21 cellular contexts compared by ENCODE assay signal in genomic region chr17:42784361-42784760, GRCh38. TPM values are rescaled to one million over a fixed set of nuclear protein-coding genes. Genes with fewer than 3 reads are reported as not detected.
DNase-seq lines count a peak whose midpoint lies in the region; ATAC-seq, FAIRE-seq and TF ChIP-seq lines count a peak whose summit lies in the region.
"Had no signal": no experiment of that assay in that cellular context is flagged by ENCODE, and none has a peak within 500 bp of the region (broad histone marks: within the 10 kb centered on the region; RNA-seq: fewer than 3 reads in every experiment).

No MANE protein-coding gene starts in this region.

- POLR2A ChIA-PET in GM12878 (lab: Charles Lee), result interaction anchor here (0.5 kb wide), 1 partner anchor 193 kb away, joined by 4 read pairs; no protein-coding TSS in a partner anchor
- POLR2A ChIA-PET in HEK293T (lab: Yijun Ruan, JAX), result no interaction called here

- no peak for TF ChIP-seq EP300 in GM12878 (IDR thresholded peaks at IDR 0.05; ENCODE audit: borderline replicate concordance in 1 of 2, control insufficient read depth in 1 of 2, low read depth in 2 of 2, low read length in 2 of 2)

- peaks cover 0 to under 1% of the 10 kb centered on the region in 2 experiments; a peak in 2 of 4 replicates for H3K36me3 ChIP-seq in GM12878 (ENCODE audit: control insufficient read depth in 2 of 2, insufficient read depth in 2 of 2, low read length in 1 of 2)
- peaks cover under 1% of the 10 kb centered on the region in 2 experiments for H3K36me3 ChIP-seq in trophoblast cell (ENCODE audit: control insufficient read depth in 1 of 2, insufficient read depth in 2 of 2, low read length in 2 of 2)

- H3K9me3 ChIP-seq in GM12878 (replicated peaks; ENCODE audit: control insufficient read depth, insufficient read depth, low read length) (no peaks in the 10 kb centered on the region; the same call in 2 of the 3 replicates), trophoblast cell (ENCODE audit: insufficient read depth, low read depth, low read length) (no peaks in the 10 kb centered on the region)
- H3K9me3 ChIP-seq: spleen, thyroid gland had no signal

- no peak for TF ChIP-seq CTCF in GM12878 (IDR thresholded peaks at IDR 0.05 in 2 of 3, conservative IDR thresholded peaks at IDR 0.05 in 1 of 3; ENCODE audit: control insufficient read depth in 2 of 3, extremely low read depth in 1 of 3, insufficient read depth in 1 of 3, low read depth in 3 of 3, low read length in 3 of 3)

- H3K4me1 ChIP-seq in GM12878 (ENCODE audit: control insufficient read depth, insufficient read depth, low read length), result no peaks in the 10 kb centered on the region
- peaks cover 24 to 29% of the 10 kb centered on the region in 2 experiments for H3K4me1 ChIP-seq in trophoblast cell (ENCODE audit: control insufficient read depth in 1 of 2, insufficient read depth in 2 of 2, low read length in 2 of 2)

- DNase-seq in NOMO-1 (lab: John Stamatoyannopoulos, UW; ENCODE audit: unreplicated experiment in 2 of 2), result peak; percentile 10 to 15
- DNase-seq in NOMO-1 treated with dmso at 0.1 percent for 144 hours (lab: John Stamatoyannopoulos, UW; ENCODE audit: unreplicated experiment), result no peak
- DNase-seq in GM12878 (ENCODE audit: low read depth, low spot score), result no peak
- DNase-seq in trophoblast cell, result no peak
- no peak for DNase-seq in HEK293T (ENCODE audit: extremely low spot score)
- DNase-seq: activated effector memory CD4-positive, alpha-beta T cell treated with Interleukin-2 at 50 U/mL for 16 hours; caudate nucleus; GF-D8; NCI-H1417; NCI-H526 treated with DMSO at 0.1 percent for 48 hours; OCI-M1; spleen; T1000; thyroid gland had no signal

- no peak for TF ChIP-seq RAD21 in GM12878 (IDR thresholded peaks at IDR 0.05; ENCODE audit: insufficient read depth, low read depth, low read length)

- CTCF ChIA-PET in GM12878 (lab: Yijun Ruan, JAX) (no interaction called here), HEK293T (lab: Yijun Ruan, JAX) (no interaction called here)

- no TSS peak for BruUV-seq in GM12878 (replicated peaks; lab: Mats Ljungman, UMichigan)

- no peak overlapping the region for H4K8ac ChIP-seq in trophoblast cell (ENCODE audit: low read depth, low read length)

- peaks cover 7 to 21% of the 10 kb centered on the region in 2 experiments for H3K27me3 ChIP-seq in GM12878 (replicated peaks in 1 of 2; ENCODE audit: control insufficient read depth in 2 of 2, insufficient read depth in 2 of 2, low read length in 1 of 2)
- peaks cover 9% of the 10 kb centered on the region for H3K27me3 ChIP-seq in trophoblast cell (ENCODE audit: insufficient read depth, low read length)

- H2AK5ac ChIP-seq in trophoblast cell (ENCODE audit: low read length), result peak overlapping the region; percentile 40

- no peak overlapping the region for H2AFZ ChIP-seq in GM12878 (ENCODE audit: control insufficient read depth, low read depth, low read length)
- no peak overlapping the region for H2AFZ ChIP-seq in trophoblast cell (ENCODE audit: insufficient read depth, low read length, poor library complexity)

- no peaks in the 10 kb centered on the region for H3K79me2 ChIP-seq in GM12878 (ENCODE audit: control insufficient read depth, insufficient read depth, low read length)
- H3K79me2 ChIP-seq in trophoblast cell (ENCODE audit: control insufficient read depth, insufficient read depth, low read length, poor library complexity), result peaks cover 4% of the 10 kb centered on the region

- peaks cover 4% of the 10 kb centered on the region for H3K79me1 ChIP-seq in trophoblast cell (ENCODE audit: low read length)

- peak overlapping the region; percentile 46 for H2BK12ac ChIP-seq in trophoblast cell (ENCODE audit: low read length)

- H3K4me2 ChIP-seq in GM12878 (ENCODE audit: control insufficient read depth, insufficient read depth) (0 out of 2 replicates have a peak overlapping the region, but pooled peaks have one; percentile 9), trophoblast cell (ENCODE audit: low read length) (no peak overlapping the region)
- H3K4me2 ChIP-seq: KMS-11 had no signal

- H3K27ac ChIP-seq in GM12878 (ENCODE audit: control insufficient read depth, insufficient read depth) (no peak overlapping the region), trophoblast cell (ENCODE audit: low read depth, low read length) (no peak overlapping the region)
- H3K27ac ChIP-seq: 22Rv1, HL-60, KMS-11, spleen, thyroid gland had no signal

- SMC1A ChIA-PET in GM12878 (lab: Charles Lee; ENCODE audit: uncharacterized antibody, unreplicated experiment), result no interaction called here

- H3K18ac ChIP-seq in trophoblast cell (ENCODE audit: low read length), result no peak overlapping the region

- ATAC-seq in GM12878 (no peak), HG03439 (IDR thresholded peaks at IDR 0.05; ENCODE audit: unreplicated experiment) (no peak)

- in situ Hi-C loops in GM12878 (cut with MboI), result no loop called here

- H3K23ac ChIP-seq in trophoblast cell (ENCODE audit: low read length), result no peak overlapping the region

- RAD21 ChIA-PET in GM12878 (lab: Charles Lee; ENCODE audit: unreplicated experiment), result no interaction called here

- H2BK5ac ChIP-seq in trophoblast cell (ENCODE audit: low read depth, low read length, poor library complexity), result no peak overlapping the region

- no peak overlapping the region for H3K9ac ChIP-seq in GM12878 (ENCODE audit: control insufficient read depth, insufficient read depth, low read length)
- no peak overlapping the region for H3K9ac ChIP-seq in trophoblast cell (ENCODE audit: low read length)
- H3K9ac ChIP-seq: KMS-11 had no signal

- intact Hi-C loops in GM12878 (cut with micrococcal nuclease; ENCODE audit: unreplicated experiment), result no loop called here

- no peak overlapping the region for H3K4ac ChIP-seq in trophoblast cell (ENCODE audit: low read depth, low read length)

- H4K20me1 ChIP-seq in GM12878 (ENCODE audit: control insufficient read depth, insufficient read depth), result no peaks in the 10 kb centered on the region; the same call in 1 of the 2 replicates

- H4K91ac ChIP-seq in trophoblast cell (ENCODE audit: low read depth, low read length), result no peak overlapping the region

- 48% methylated on average over 25 of the region's 25 CpGs for WGBS in GM12878 (ENCODE audit: insufficient coverage, insufficient replicate concordance, low lambda C conversion rate, missing lambda C conversion rate)
- no CpG with 5 or more reads among the region's 25 CpGs for WGBS in trophoblast cell (ENCODE audit: extremely low coverage, insufficient coverage, insufficient read length)

- no peak overlapping the region for H3K14ac ChIP-seq in trophoblast cell (ENCODE audit: low read length)

- no peak overlapping the region for H4K12ac ChIP-seq in trophoblast cell (ENCODE audit: low read depth, low read length)

- no peak for TF ChIP-seq POLR2A in GM12878 (IDR thresholded peaks at IDR 0.05; ENCODE audit: low read depth, low read length)

- peak overlapping the region; percentile 24 for H2BK120ac ChIP-seq in trophoblast cell (ENCODE audit: insufficient read depth, low read length, poor library complexity)

- H3K4me3 ChIP-seq in GM12878 (no peak overlapping the region), trophoblast cell (ENCODE audit: low read depth, low read length) (no peak overlapping the region)
- H3K4me3 ChIP-seq: thyroid gland had no signal

- FAIRE-seq in GM12878 (lab: Jason Lieb, UNC), result no peak
- FAIRE-seq: islet of Langerhans had no signal

RNA-seq across cellular contexts. Expression of gene WNK4, which starts 4.0 kb away (rescaled TPM):
- 1.9 and 2.7 TPM in 2 replicates for total RNA-seq in GM12878 (2013; cell fraction: nucleolus; rRNA removed)
- 0.06 and 0.11 TPM in 2 replicates for total RNA-seq in GM12878 (2014; rRNA removed)
- total RNA-seq in GM12878 (2014; rRNA removed; fragmentation: Illumina TruSeq; extraction: Trizol), result not detected in 2 replicates
- total RNA-seq in GM12878 (2021), result 0.18 and 0.27 TPM in 2 replicates
- polyA plus RNA-seq in GM12878 (2011; ENCODE audit: low read depth), result not detected
- 0.27 and 0.29 TPM in 2 replicates for polyA plus RNA-seq in GM12878 (2011; rRNA removed)
- polyA plus RNA-seq in GM12878 (2011; cell fraction: cytosol; rRNA removed), result 0.19 and 0.32 TPM in 2 replicates
- polyA plus RNA-seq in GM12878 (2011; cell fraction: nucleus; rRNA removed), result 2.8 and 4.5 TPM in 2 replicates
- 0.11 and 0.13 TPM in 2 replicates for polyA plus RNA-seq in GM12878 (2012)
- not detected in 2 replicates for polyA plus RNA-seq in GM12878 (2014; fragmentation: Illumina TruSeq; extraction: Trizol)
- not detected for polyA plus RNA-seq in GM12878 (2014; fragmentation: Nextera tagmentation; extraction: Ambion mirVana)
- 0.13 and 0.88 TPM in 2 replicates for polyA plus RNA-seq in GM12878 (2014; rRNA removed)
- under 1 TPM in 1 of 2 experiments, not detected in 1; 0.07 TPM for polyA plus RNA-seq in GM12878 (2016; fragmentation: Nextera tagmentation; extraction: Ambion mirVana)
- 0.29 and 1.1 TPM in 2 replicates for polyA minus RNA-seq in GM12878 (2011; rRNA and poly(A)+ RNA removed)
- polyA minus RNA-seq in GM12878 (2011; cell fraction: cytosol; rRNA and poly(A)+ RNA removed), result 0.21 TPM in 1 of 2 replicates, not detected in the other
- 1.6 and 3.3 TPM in 2 replicates for polyA minus RNA-seq in GM12878 (2011; cell fraction: nucleus; rRNA and poly(A)+ RNA removed)
- 1.7 and 1.9 TPM in 2 replicates for polyA plus RNA-seq in trophoblast cell (2013)

RNA-seq across cellular contexts. Expression of gene VPS25, which starts 11.1 kb away (rescaled TPM):
- total RNA-seq in GM12878 (2013; cell fraction: nucleolus; rRNA removed), result 46.9 and 53.7 TPM in 2 replicates
- 112 and 117 TPM in 2 replicates for total RNA-seq in GM12878 (2014; rRNA removed)
- total RNA-seq in GM12878 (2014; rRNA removed; fragmentation: Illumina TruSeq; extraction: Trizol), result 100 and 111 TPM in 2 replicates
- 92.7 TPM in 2 replicates for total RNA-seq in GM12878 (2021)
- 53.9 TPM for polyA plus RNA-seq in GM12878 (2011; ENCODE audit: low read depth)
- 122 and 175 TPM in 2 replicates for polyA plus RNA-seq in GM12878 (2011; rRNA removed)
- 157 and 207 TPM in 2 replicates for polyA plus RNA-seq in GM12878 (2011; cell fraction: cytosol; rRNA removed)
- 107 and 130 TPM in 2 replicates for polyA plus RNA-seq in GM12878 (2011; cell fraction: nucleus; rRNA removed)
- polyA plus RNA-seq in GM12878 (2012), result 67.0 and 69.4 TPM in 2 replicates
- polyA plus RNA-seq in GM12878 (2014; fragmentation: Illumina TruSeq; extraction: Trizol), result 113 and 153 TPM in 2 replicates
- 100 to 1,000 TPM; 131 to 185 TPM for polyA plus RNA-seq in GM12878 (2014; fragmentation: Nextera tagmentation; extraction: Ambion mirVana)
- 113 and 118 TPM in 2 replicates for polyA plus RNA-seq in GM12878 (2014; rRNA removed)
- 100 to 1,000 TPM; 141 to 161 TPM for polyA plus RNA-seq in GM12878 (2016; fragmentation: Nextera tagmentation; extraction: Ambion mirVana)
- 71.6 and 103 TPM in 2 replicates for polyA minus RNA-seq in GM12878 (2011; rRNA and poly(A)+ RNA removed)
- 30.9 and 31.1 TPM in 2 replicates for polyA minus RNA-seq in GM12878 (2011; cell fraction: cytosol; rRNA and poly(A)+ RNA removed)
- 38.4 and 61.4 TPM in 2 replicates for polyA minus RNA-seq in GM12878 (2011; cell fraction: nucleus; rRNA and poly(A)+ RNA removed)
- polyA plus RNA-seq in trophoblast cell (2013), result 66.3 and 72.1 TPM in 2 replicates

RNA-seq across cellular contexts. Expression of gene COA3, which starts 14.1 kb away (rescaled TPM):
- 16.2 and 16.6 TPM in 2 replicates for total RNA-seq in GM12878 (2013; cell fraction: nucleolus; rRNA removed)
- total RNA-seq in GM12878 (2014; rRNA removed) (67.1 and 69.8 TPM in 2 replicates), GM12878 (2014; rRNA removed; fragmentation: Illumina TruSeq; extraction: Trizol) (44.3 and 46.7 TPM in 2 replicates), GM12878 (2021) (44.0 and 45.2 TPM in 2 replicates)
- 57.2 TPM for polyA plus RNA-seq in GM12878 (2011; ENCODE audit: low read depth)
- polyA plus RNA-seq in GM12878 (2011; rRNA removed) (52.4 and 61.6 TPM in 2 replicates), GM12878 (2014; fragmentation: Illumina TruSeq; extraction: Trizol) (50.1 and 55.1 TPM in 2 replicates), GM12878 (2014; fragmentation: Nextera tagmentation; extraction: Ambion mirVana) (100 to 1,000 TPM in 1 of 2 experiments, 10 to 100 TPM in 1; 86.5 to 123 TPM), GM12878 (2014; rRNA removed) (62.1 and 62.4 TPM in 2 replicates), GM12878 (2016; fragmentation: Nextera tagmentation; extraction: Ambion mirVana) (100 to 1,000 TPM; 154 to 161 TPM)
- 84.3 and 87.9 TPM in 2 replicates for polyA plus RNA-seq in GM12878 (2011; cell fraction: cytosol; rRNA removed)
- polyA plus RNA-seq in GM12878 (2011; cell fraction: nucleus; rRNA removed), result 29.6 and 35.0 TPM in 2 replicates
- 42.6 and 44.0 TPM in 2 replicates for polyA plus RNA-seq in GM12878 (2012)
- polyA minus RNA-seq in GM12878 (2011; rRNA and poly(A)+ RNA removed), result 28.1 and 42.8 TPM in 2 replicates
- polyA minus RNA-seq in GM12878 (2011; cell fraction: cytosol; rRNA and poly(A)+ RNA removed), result 10.4 and 13.1 TPM in 2 replicates
- polyA minus RNA-seq in GM12878 (2011; cell fraction: nucleus; rRNA and poly(A)+ RNA removed), result 17.3 and 17.4 TPM in 2 replicates
- 57.8 and 61.4 TPM in 2 replicates for polyA plus RNA-seq in trophoblast cell (2013)

RNA-seq across cellular contexts. Expression of gene CNTD1, which starts 14.3 kb away (rescaled TPM):
- total RNA-seq in GM12878 (2013; cell fraction: nucleolus; rRNA removed), result not detected in 2 replicates
- total RNA-seq in GM12878 (2014; rRNA removed) (0.06 and 0.11 TPM in 2 replicates), GM12878 (2014; rRNA removed; fragmentation: Illumina TruSeq; extraction: Trizol) (not detected in 2 replicates), GM12878 (2021) (not detected in 2 replicates)
- 1.3 TPM for polyA plus RNA-seq in GM12878 (2011; ENCODE audit: low read depth)
- polyA plus RNA-seq in GM12878 (2011; rRNA removed) (0.11 and 0.19 TPM in 2 replicates), GM12878 (2014; fragmentation: Illumina TruSeq; extraction: Trizol) (not detected in 2 replicates), GM12878 (2014; fragmentation: Nextera tagmentation; extraction: Ambion mirVana) (1 to 10 TPM in 1 of 2 experiments, under 1 TPM in 1; 0.80 to 1.4 TPM), GM12878 (2014; rRNA removed) (not detected in 2 replicates), GM12878 (2016; fragmentation: Nextera tagmentation; extraction: Ambion mirVana) (1 to 10 TPM; 1.4 to 1.5 TPM)
- polyA plus RNA-seq in GM12878 (2011; cell fraction: cytosol; rRNA removed), result not detected in 2 replicates
- polyA plus RNA-seq in GM12878 (2011; cell fraction: nucleus; rRNA removed), result not detected in 2 replicates
- polyA plus RNA-seq in GM12878 (2012), result 1.4 TPM in 2 replicates
- not detected in 2 replicates for polyA minus RNA-seq in GM12878 (2011; rRNA and poly(A)+ RNA removed)
- not detected in 2 replicates for polyA minus RNA-seq in GM12878 (2011; cell fraction: cytosol; rRNA and poly(A)+ RNA removed)
- polyA minus RNA-seq in GM12878 (2011; cell fraction: nucleus; rRNA and poly(A)+ RNA removed), result not detected in 2 replicates
- polyA plus RNA-seq in trophoblast cell (2013), result 0.14 and 0.25 TPM in 2 replicates
- total RNA-seq: progenitor cell of endocrine pancreas, spleen had no signal

RNA-seq across cellular contexts. Expression of gene RAMP2, which starts 23.3 kb away (rescaled TPM):
- total RNA-seq in GM12878 (2013; cell fraction: nucleolus; rRNA removed), result not detected in 2 replicates
- total RNA-seq in GM12878 (2014; rRNA removed) (not detected in 2 replicates), GM12878 (2014; rRNA removed; fragmentation: Illumina TruSeq; extraction: Trizol) (not detected in 2 replicates), GM12878 (2021) (0.43 TPM in 1 of 2 replicates, not detected in the other)
- polyA plus RNA-seq in GM12878 (2011; ENCODE audit: low read depth), result not detected
- polyA plus RNA-seq in GM12878 (2011; rRNA removed) (0.14 TPM in 1 of 2 replicates, not detected in the other), GM12878 (2014; fragmentation: Illumina TruSeq; extraction: Trizol) (0.22 and 0.98 TPM in 2 replicates), GM12878 (2014; fragmentation: Nextera tagmentation; extraction: Ambion mirVana) (under 1 TPM; 0.20 to 0.21 TPM), GM12878 (2014; rRNA removed) (0.32 and 0.37 TPM in 2 replicates), GM12878 (2016; fragmentation: Nextera tagmentation; extraction: Ambion mirVana) (under 1 TPM in 1 of 2 experiments, not detected in 1; 0.21 TPM)
- 0.35 and 0.48 TPM in 2 replicates for polyA plus RNA-seq in GM12878 (2011; cell fraction: cytosol; rRNA removed)
- polyA plus RNA-seq in GM12878 (2011; cell fraction: nucleus; rRNA removed), result 0.22 TPM in 1 of 2 replicates, not detected in the other
- 0.36 and 0.93 TPM in 2 replicates for polyA plus RNA-seq in GM12878 (2012)
- polyA minus RNA-seq in GM12878 (2011; rRNA and poly(A)+ RNA removed), result 0.62 and 0.66 TPM in 2 replicates
- not detected in 2 replicates for polyA minus RNA-seq in GM12878 (2011; cell fraction: cytosol; rRNA and poly(A)+ RNA removed)
- not detected in 2 replicates for polyA minus RNA-seq in GM12878 (2011; cell fraction: nucleus; rRNA and poly(A)+ RNA removed)
- polyA plus RNA-seq in trophoblast cell (2013), result 0.64 TPM in 2 replicates
- total RNA-seq: SK-MEL-5 had no signal

Comparison
In these comparisons a context has a peak if more than half of its experiments do, and no peak if none do; other contexts are left out.
1. DNase-seq: peak in NOMO-1 (2 of 2); none in NOMO-1 treated with dmso at 0.1 percent for 144 hours (single experiment), GM12878 (single experiment), trophoblast cell (0 of 2) and HEK293T (single experiment).